Comparison of ENCODE assay signal across 32 cellular contexts in genomic region chr13:111625526-111626315, GRCh38.
"Had no signal": no experiment of that assay in that cellular context is flagged by ENCODE, and none has a peak within 500 bp of the region (broad histone marks: within the 10 kb centered on the region; RNA-seq: fewer than 3 reads in every experiment).

No MANE protein-coding gene starts in this region.

- H3K36me3 ChIP-seq: WERI-Rb-1 had no signal

- ATAC-seq: activated CD8-positive, alpha-beta memory T cell treated with anti-CD3 and anti-CD28 coated beads, Interleukin-2, amount 10 ng/mL, durations not matched to agents 7 days and 5 days; activated naive CD8-positive, alpha-beta T cell treated with anti-CD3 and anti-CD28 coated beads, Interleukin-2, amount 50 U/mL, for 24 hours; SK-N-SH treated with all-trans-retinoic acid at 6 μM for 48 hours had no signal

- DNase-seq: activated CD4-positive, alpha-beta memory T cell treated with anti-CD3 and anti-CD28 coated beads, Interleukin-2, amount 10 ng/mL, durations not matched to agents 7 days and 5 days; activated CD4-positive, alpha-beta T cell treated with anti-CD3 and anti-CD28 coated beads for 1 hour; activated CD4-positive, alpha-beta T cell treated with anti-CD3 and anti-CD28 coated beads for 48 hours; activated CD4-positive, CD25-positive, alpha-beta regulatory T cell; activated CD8-positive, alpha-beta memory T cell treated with anti-CD3 and anti-CD28 coated beads for 24 hours; activated CD8-positive, alpha-beta memory T cell treated with anti-CD3 and anti-CD28 coated beads, Interleukin-2, amount 10 ng/mL, durations not matched to agents 7 days and 5 days; activated CD8-positive, alpha-beta memory T cell treated with anti-CD3 and anti-CD28 coated beads, Interleukin-2, amount 50 U/mL, for 48 hours; activated effector memory CD4-positive, alpha-beta T cell treated with Interleukin-2 at 50 U/mL for 16 hours; activated naive CD4-positive, alpha-beta T cell treated with anti-CD3 and anti-CD28 coated beads, Interleukin-2, amount 10 ng/mL, durations not matched to agents 7 days and 5 days; activated naive CD8-positive, alpha-beta T cell treated with anti-CD3 and anti-CD28 coated beads, Interleukin-2, amount 50 U/mL, for 24 hours; activated T-cell treated with anti-CD3 and anti-CD28 coated beads, Interleukin-2, amount 50 U/mL, for 48 hours; cerebellar nuclear complex; Karpas-422; KBM-7; NCI-H1105; NCI-H1417 treated with DMSO at 0.1 percent for 48 hours; NCI-H187 treated with DMSO at 0.1 percent for 48 hours; NCI-H2081 treated with DMSO at 0.1 percent for 48 hours; NCI-H345; NCI-H510A; NCI-H526; NCI-H748 treated with DMSO at 0.1 percent for 48 hours; NK-92 treated with Interleukin-12 subunit alpha and Interleukin-12 subunit beta, amount 100 ng/mL, for 24 hours; OCI-M1; SIG-M5; SW 1271; T-helper 1 cell; T-helper 2 cell; T-helper 9 cell; WERI-Rb-1 had no signal

- H3K27ac ChIP-seq: WERI-Rb-1 had no signal

- FAIRE-seq: bronchial epithelial cell had no signal
